20 cellular contexts compared by ENCODE assay signal in the genomic region with DNA sequence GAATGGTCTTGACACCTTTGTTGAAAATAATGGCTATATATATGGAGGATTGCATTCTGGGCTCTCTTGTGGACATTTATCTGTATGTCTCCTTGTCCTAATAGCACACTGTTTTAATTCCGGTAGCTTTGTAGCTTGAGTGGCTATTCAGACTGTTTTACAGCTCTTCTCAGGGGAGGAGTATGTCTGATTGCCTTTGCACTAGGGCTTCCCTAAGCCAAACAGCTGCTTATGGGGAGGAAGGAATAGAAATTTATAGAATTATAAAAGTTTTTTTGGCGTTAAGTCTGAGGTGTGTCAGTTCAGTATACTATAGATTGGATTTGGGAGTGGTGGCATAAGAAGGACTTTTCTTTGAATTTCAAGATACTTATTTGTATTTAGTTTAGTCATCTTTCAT.
"Had no signal": no experiment of that assay in that cellular context is flagged by ENCODE, and none has a peak within 500 bp of the region (broad histone marks: within the 10 kb centered on the region; RNA-seq: fewer than 3 reads in every experiment).

No MANE protein-coding gene starts in this region.

- H3K4me1 ChIP-seq: gastroesophageal sphincter, heart left ventricle, upper lobe of left lung had no signal

- H3K27me3 ChIP-seq: gastroesophageal sphincter, heart left ventricle, upper lobe of left lung had no signal

- H3K9me3 Mint-ChIP-seq: activated naive CD8-positive, alpha-beta T cell treated with anti-CD3 and anti-CD28 coated beads, Interleukin-2, amount 50 U/mL, for 24 hours; activated T-helper 1 cell treated with anti-CD3 and anti-CD28 coated beads, Interleukin-12 subunit alpha, Interleukin-12 subunit beta, Interleukin-2, Interleukin-4 antibody, amounts not matched to agents 30 ng/mL and 10 ng/mL and 1 ng/mL, durations not matched to agents 14 hours and 24 hours and 36 hours; memory B cell; naive thymus-derived CD8-positive, alpha-beta T cell had no signal

- ATAC-seq: activated CD8-positive, alpha-beta T cell treated with anti-CD3 and anti-CD28 coated beads, Interleukin-2, amount 10 ng/mL, durations not matched to agents 7 days and 5 days; activated naive CD8-positive, alpha-beta T cell treated with anti-CD3 and anti-CD28 coated beads, Interleukin-2, amount 50 U/mL, for 24 hours; gastroesophageal sphincter; heart left ventricle; naive thymus-derived CD8-positive, alpha-beta T cell had no signal

- H3K27me3 Mint-ChIP-seq: activated naive CD8-positive, alpha-beta T cell treated with anti-CD3 and anti-CD28 coated beads, Interleukin-2, amount 50 U/mL, for 24 hours; memory B cell; naive thymus-derived CD8-positive, alpha-beta T cell; progenitor cell of endocrine pancreas had no signal

- H3K4me3 Mint-ChIP-seq: activated CD8-positive, alpha-beta T cell treated with anti-CD3 and anti-CD28 coated beads, Interleukin-2, amount 10 ng/mL, durations not matched to agents 7 days and 5 days; activated naive CD8-positive, alpha-beta T cell treated with anti-CD3 and anti-CD28 coated beads, Interleukin-2, amount 50 U/mL, for 24 hours; activated T-helper 1 cell treated with anti-CD3 and anti-CD28 coated beads, Interleukin-12 subunit alpha, Interleukin-12 subunit beta, Interleukin-2, Interleukin-4 antibody, amounts not matched to agents 30 ng/mL and 10 ng/mL and 1 ng/mL, durations not matched to agents 14 hours and 24 hours and 36 hours; memory B cell had no signal

- H3K27ac ChIP-seq: epithelial cell of prostate, gastroesophageal sphincter, heart left ventricle, thoracic aorta, upper lobe of left lung, WERI-Rb-1 had no signal

- H3K27ac Mint-ChIP-seq: activated CD8-positive, alpha-beta T cell treated with anti-CD3 and anti-CD28 coated beads, Interleukin-2, amount 10 ng/mL, durations not matched to agents 7 days and 5 days; activated naive CD8-positive, alpha-beta T cell treated with anti-CD3 and anti-CD28 coated beads, Interleukin-2, amount 50 U/mL, for 24 hours; activated T-helper 1 cell treated with anti-CD3 and anti-CD28 coated beads, Interleukin-12 subunit alpha, Interleukin-12 subunit beta, Interleukin-2, Interleukin-4 antibody, amounts not matched to agents 30 ng/mL and 10 ng/mL and 1 ng/mL, durations not matched to agents 14 hours and 24 hours and 36 hours; memory B cell had no signal

- H3K4me3 ChIP-seq: gastroesophageal sphincter, heart left ventricle, thoracic aorta, upper lobe of left lung had no signal

- H3K9me3 ChIP-seq: gastroesophageal sphincter, heart left ventricle, thoracic aorta, upper lobe of left lung had no signal

- DNase-seq: activated CD4-positive, alpha-beta T cell treated with anti-CD3 and anti-CD28 coated beads, Interleukin-2, amount 50 U/mL, for 1 hour; activated CD4-positive, CD25-positive, alpha-beta regulatory T cell treated with anti-CD3 and anti-CD28 coated beads, Interleukin-2, amount 50 U/mL, for 72 hours; activated CD8-positive, alpha-beta T cell treated with anti-CD3 and anti-CD28 coated beads, Interleukin-2, amount 10 ng/mL, durations not matched to agents 7 days and 5 days; activated gamma-delta T cell; activated naive CD4-positive, alpha-beta T cell treated with anti-CD3 and anti-CD28 coated beads, Interleukin-2, amount 50 U/mL, for 16 hours; activated naive CD8-positive, alpha-beta T cell treated with anti-CD3 and anti-CD28 coated beads, Interleukin-2, amount 50 U/mL, for 24 hours; cerebellar nuclear complex; heart left ventricle; naive thymus-derived CD8-positive, alpha-beta T cell; retina; stimulated activated CD4-positive, alpha-beta T cell treated with anti-CD3 and anti-CD28 coated beads, Interleukin-4, amount 100 ng/mL, for 1 hour; stimulated activated naive CD4-positive, alpha-beta T cell; upper lobe of left lung; WERI-Rb-1 had no signal
